ENCODE assay signal across 1 cellular context in genomic region chr1:2507744-2508155, GRCh38.
A peak's percentile ranks its signal among the peaks of the same experiment; 100 is the strongest.
TF ChIP-seq lines count a peak whose summit lies in the region.

No MANE protein-coding gene starts in this region.

TF ChIP-seq in K562, 482 proteins besides CTCF, POLR2A, EP300 and RAD21:
- TF ChIP-seq ZNF445 (CRISPR knock-in tag; IDR thresholded peaks at IDR 0.05; ENCODE audit: low read depth), result no peak
- TF ChIP-seq POLR2G (IDR thresholded peaks at IDR 0.05; ENCODE audit: low read depth, low read length), result 0 out of 2 replicates have a peak, but pooled peaks have one; percentile 45
- peak; percentile 42; the same call in 1 of the 2 replicates for TF ChIP-seq SUPT5H (IDR thresholded peaks at IDR 0.05)
- no peak for TF ChIP-seq STAG1 (CRISPR knock-in tag; IDR thresholded peaks at IDR 0.05; ENCODE audit: borderline replicate concordance)
- no peak for TF ChIP-seq TCF7 (IDR thresholded peaks at IDR 0.05; ENCODE audit: borderline replicate concordance)
- TF ChIP-seq PRMT5 (CRISPR knock-in tag; IDR thresholded peaks at IDR 0.05), result no peak
- TF ChIP-seq SPI1 (IDR thresholded peaks at IDR 0.05; ENCODE audit: borderline replicate concordance, low read depth, low read length), result no peak
- no peak for TF ChIP-seq ZNF263 (CRISPR knock-in tag; IDR thresholded peaks at IDR 0.05; ENCODE audit: borderline replicate concordance)
- peak; percentile 25 for TF ChIP-seq RBM22 (IDR thresholded peaks at IDR 0.05; ENCODE audit: low read depth, low read length, poor library complexity, severe bottlenecking)
- TF ChIP-seq ATF7 (IDR thresholded peaks at IDR 0.05), result no peak
- no peak for TF ChIP-seq RBBP5 (IDR thresholded peaks at IDR 0.05; ENCODE audit: borderline replicate concordance, insufficient read depth, low read length, poor library complexity, severe bottlenecking)
